Comparison of ENCODE assay signal across 21 cellular contexts in the genomic region with DNA sequence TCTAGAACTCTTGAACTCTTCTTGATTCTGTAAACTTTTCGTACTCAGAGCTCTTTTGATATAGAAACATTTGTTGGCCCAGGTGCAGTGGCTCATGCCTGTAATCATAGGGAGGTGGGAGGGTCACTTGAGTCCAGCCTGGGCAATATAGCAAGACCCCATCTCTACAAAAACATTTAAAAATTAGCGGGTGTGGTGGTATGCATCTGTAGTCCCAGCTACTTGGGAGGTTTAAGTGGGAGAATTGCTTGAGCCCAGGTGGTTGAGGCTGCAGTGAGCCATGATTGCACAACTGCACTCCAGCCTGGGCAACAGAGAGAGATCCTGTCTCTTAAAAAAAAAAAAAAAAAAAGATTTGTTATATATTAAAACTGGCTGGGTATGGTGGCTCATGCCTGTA.
"Had no signal": no experiment of that assay in that cellular context is flagged by ENCODE, and none has a peak within 500 bp of the region (broad histone marks: within the 10 kb centered on the region; RNA-seq: fewer than 3 reads in every experiment).

No MANE protein-coding gene starts in this region.

- H3K4me2 ChIP-seq: KMS-11 had no signal

- H3K36me3 ChIP-seq: SJSA1 had no signal

- H3K9me3 ChIP-seq: SJSA1 had no signal

- H3K4me3 ChIP-seq: SJSA1, SK-N-MC had no signal

- H3K9ac ChIP-seq: KMS-11 had no signal

- FAIRE-seq: RCC 7860 had no signal

- H3K27ac ChIP-seq: KMS-11, SJSA1, SK-N-MC had no signal

- H3K27me3 ChIP-seq: SJSA1 had no signal

- DNase-seq: IMR-90, Kasumi-1, MM.1S, NCI-H1092 treated with DMSO at 0.1 percent for 48 hours, NCI-H1436, NCI-H187, NCI-H2029, NCI-H2081 treated with DMSO at 0.1 percent for 48 hours, NCI-H2171, NCI-H226, NCI-H446, NCI-H510A, NCI-H524 treated with DMSO at 0.1 percent for 48 hours, NCI-H774, Right ventricle myocardium superior, RPMI8226, SIG-M5 had no signal
